ENCODE assay signal across 15 cellular contexts in the genomic region with DNA sequence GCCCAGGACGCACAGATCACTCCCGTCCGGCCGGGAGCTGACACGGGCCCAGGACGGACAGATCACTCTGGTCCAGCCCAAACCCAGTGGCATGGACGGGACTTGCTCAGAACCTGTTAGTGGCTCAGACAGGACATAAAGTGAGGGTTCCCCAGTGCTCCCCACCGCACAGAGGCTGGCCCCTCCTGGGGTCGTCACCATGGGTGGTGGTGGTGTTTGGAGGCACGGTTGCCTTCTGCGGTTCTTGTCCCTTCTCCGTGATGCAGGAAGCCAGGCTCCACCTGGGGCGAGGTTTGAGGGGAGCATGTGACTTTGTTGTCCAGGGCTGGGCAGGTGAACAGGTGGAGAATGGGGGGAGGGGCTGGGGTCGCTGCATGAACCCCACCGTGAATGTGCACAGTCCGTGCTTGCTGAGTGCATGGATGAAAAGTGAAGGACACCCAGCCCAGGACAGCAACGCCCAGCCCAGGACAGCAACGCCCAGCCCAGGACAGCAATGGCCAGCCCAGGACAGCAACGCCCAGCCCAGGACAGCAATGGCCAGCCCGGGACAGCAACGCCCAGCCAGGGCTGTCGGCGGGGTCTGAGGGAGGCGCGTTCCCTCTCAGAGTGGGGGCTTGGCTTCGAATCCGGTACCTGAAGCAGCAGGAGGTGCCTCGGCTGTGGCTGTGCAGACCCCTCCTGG. TPM values are rescaled to one million over a fixed set of nuclear protein-coding genes. Genes with fewer than 3 reads are reported as not detected.
"Had no signal": no experiment of that assay in that cellular context is flagged by ENCODE, and none has a peak within 500 bp of the region (broad histone marks: within the 10 kb centered on the region; RNA-seq: fewer than 3 reads in every experiment).

No MANE protein-coding gene starts in this region.

- FAIRE-seq: astrocyte had no signal

- H3K36me3 ChIP-seq: transverse colon, WERI-Rb-1 had no signal

- H3K36me3 Mint-ChIP-seq: immature natural killer cell, natural killer cell had no signal

- H3K9me3 Mint-ChIP-seq: activated T-helper 1 cell treated with anti-CD3 and anti-CD28 coated beads, Interleukin-12 subunit alpha, Interleukin-12 subunit beta, Interleukin-2, Interleukin-4 antibody, amounts not matched to agents 30 ng/mL and 10 ng/mL and 1 ng/mL, durations not matched to agents 14 hours and 24 hours and 36 hours; natural killer cell had no signal

- H3K4me3 ChIP-seq: transverse colon had no signal

- DNase-seq: activated CD4-positive, alpha-beta T cell treated with anti-CD3 and anti-CD28 coated beads for 4 hours; activated naive CD4-positive, alpha-beta T cell; central memory CD4-positive, alpha-beta T cell; cortex of kidney; erythroblast; immature natural killer cell; left cardiac atrium; natural killer cell; stimulated activated CD4-positive, alpha-beta T cell treated with anti-CD3 and anti-CD28 coated beads, Interleukin-15, amount 100 ng/mL, for 24 hours; stimulated activated CD4-positive, alpha-beta T cell treated with anti-CD3 and anti-CD28 coated beads, Interleukin-4, amount 100 ng/mL, for 4 hours; transverse colon; WERI-Rb-1 had no signal

- H3K27me3 ChIP-seq: transverse colon had no signal

- H3K27ac ChIP-seq: WERI-Rb-1 had no signal

- H3K4me1 Mint-ChIP-seq: immature natural killer cell, natural killer cell had no signal

- H3K27ac Mint-ChIP-seq: activated T-helper 1 cell treated with anti-CD3 and anti-CD28 coated beads, Interleukin-12 subunit alpha, Interleukin-12 subunit beta, Interleukin-2, Interleukin-4 antibody, amounts not matched to agents 30 ng/mL and 10 ng/mL and 1 ng/mL, durations not matched to agents 14 hours and 24 hours and 36 hours; immature natural killer cell; natural killer cell had no signal

- H3K4me3 Mint-ChIP-seq: activated T-helper 1 cell treated with anti-CD3 and anti-CD28 coated beads, Interleukin-12 subunit alpha, Interleukin-12 subunit beta, Interleukin-2, Interleukin-4 antibody, amounts not matched to agents 30 ng/mL and 10 ng/mL and 1 ng/mL, durations not matched to agents 14 hours and 24 hours and 36 hours; immature natural killer cell; natural killer cell had no signal

- H3K9me3 ChIP-seq: transverse colon had no signal

RNA-seq across cellular contexts. Expression of a gene that starts 26.7 kb away (rescaled TPM):
- total RNA-seq: SK-MEL-5 had no signal
- polyA plus RNA-seq: immature natural killer cell had no signal
